10 cellular contexts compared by ENCODE assay signal in the genomic region with DNA sequence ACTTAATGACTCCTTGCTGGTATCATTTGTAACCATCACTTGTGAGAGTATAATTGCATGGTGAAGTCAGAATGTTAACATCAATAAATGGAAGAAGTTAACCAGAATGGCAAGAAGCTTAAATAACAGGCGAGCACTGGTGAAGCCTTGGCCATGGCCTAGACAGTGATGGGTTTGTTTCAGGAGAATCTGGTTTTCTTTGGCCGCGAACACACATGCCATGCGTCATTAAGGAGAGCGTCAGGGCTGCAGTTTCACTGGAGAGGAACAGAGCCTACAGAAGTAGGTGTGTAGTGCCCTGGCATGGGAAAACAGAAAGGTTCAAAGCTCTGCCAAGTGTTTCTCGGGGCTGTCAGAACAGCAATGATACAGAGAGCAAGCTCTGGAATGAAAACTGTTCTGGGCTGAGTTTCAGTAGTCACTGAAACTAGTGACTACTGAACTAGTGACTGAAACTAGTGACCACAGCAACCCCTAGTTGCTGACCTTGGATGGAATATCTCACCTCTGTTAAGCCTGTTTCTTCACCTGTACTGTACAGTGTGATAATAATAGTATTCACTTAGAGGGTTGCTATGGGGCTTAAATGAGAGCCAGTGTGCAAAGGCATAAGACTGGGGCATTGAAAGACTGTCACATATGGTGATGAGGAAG.
DNase-seq lines count a peak whose midpoint lies in the region; ATAC-seq and TF ChIP-seq lines count a peak whose summit lies in the region.
"Had no signal": no experiment of that assay in that cellular context is flagged by ENCODE, and none has a peak within 500 bp of the region (broad histone marks: within the 10 kb centered on the region; RNA-seq: fewer than 3 reads in every experiment).

No MANE protein-coding gene starts in this region.

- H3K27me3 Mint-ChIP-seq in dendritic cell treated with granulocyte-macrophage colony-stimulating factor and Interleukin-4, amounts not matched to agents 40 ng/mL and 50 ng/mL, for 4 days = no peaks in the 10 kb centered on the region
- H3K27me3 Mint-ChIP-seq in CD8-positive, alpha-beta memory T cell = no peaks in the 10 kb centered on the region

- POLR2A ChIA-PET in CD8-positive, alpha-beta memory T cell (lab: Charles Lee) = no interaction called here

- DNase-seq in GM12865 (ENCODE audit: low read depth) (peak; percentile 86), NCI-H2227 treated with DMSO at 0.1 percent for 48 hours (lab: John Stamatoyannopoulos, UW) (no peak), NCI-H2081 (lab: John Stamatoyannopoulos, UW) (no peak), NCI-H2171 treated with DMSO at 0.1 percent for 48 hours (lab: John Stamatoyannopoulos, UW) (no peak)
- no peak for DNase-seq in CD8-positive, alpha-beta memory T cell
- DNase-seq: left lung, NCI-H446 had no signal

- no peaks in the 10 kb centered on the region for H3K9me3 Mint-ChIP-seq in dendritic cell treated with granulocyte-macrophage colony-stimulating factor and Interleukin-4, amounts not matched to agents 40 ng/mL and 50 ng/mL, for 4 days
- H3K9me3 Mint-ChIP-seq in CD8-positive, alpha-beta memory T cell = no peaks in the 10 kb centered on the region

- ATAC-seq in GM19455 (IDR thresholded peaks at IDR 0.05; ENCODE audit: unreplicated experiment) (peak; percentile 97), HG03060 (IDR thresholded peaks at IDR 0.05; ENCODE audit: low read depth, unreplicated experiment) (peak; percentile 77)
- ATAC-seq: left lung had no signal

- H3K4me1 ChIP-seq in CD8-positive, alpha-beta memory T cell (ENCODE audit: insufficient read depth, low read length) = no peaks in the 10 kb centered on the region

- H3K4me3 ChIP-seq in GM12865 (ENCODE audit: low read depth, low read length) = no peak overlapping the region
- H3K4me3 ChIP-seq in CD8-positive, alpha-beta memory T cell (ENCODE audit: low read length) = no peak overlapping the region
- H3K4me3 ChIP-seq: left lung had no signal

- no peak for TF ChIP-seq CTCF in GM12865 (IDR thresholded peaks at IDR 0.05; ENCODE audit: insufficient read depth, low read depth, low read length, missing control alignments)

- intact Hi-C loops in dendritic cell treated with granulocyte-macrophage colony-stimulating factor and Interleukin-4, amounts not matched to agents 40 ng/mL and 50 ng/mL, for 4 days (cut with micrococcal nuclease) = no loop called here

- peaks cover 9% of the 10 kb centered on the region for H3K36me3 ChIP-seq in CD8-positive, alpha-beta memory T cell (ENCODE audit: insufficient read depth, low read length)

- no peaks in the 10 kb centered on the region for H3K9me3 ChIP-seq in CD8-positive, alpha-beta memory T cell (ENCODE audit: low read length)
- H3K9me3 ChIP-seq: left lung had no signal

- H3K27ac Mint-ChIP-seq in dendritic cell treated with granulocyte-macrophage colony-stimulating factor and Interleukin-4, amounts not matched to agents 40 ng/mL and 50 ng/mL, for 4 days = peak overlapping the region; percentile 11
- peak overlapping the region in 1 of 8 donors; percentile 11 for H3K27ac Mint-ChIP-seq in CD8-positive, alpha-beta memory T cell

- H3K27ac ChIP-seq in CD8-positive, alpha-beta memory T cell (ENCODE audit: low read depth, low read length) = no peak overlapping the region
- H3K27ac ChIP-seq: left lung had no signal

- no peak overlapping the region for H3K4me3 Mint-ChIP-seq in dendritic cell treated with granulocyte-macrophage colony-stimulating factor and Interleukin-4, amounts not matched to agents 40 ng/mL and 50 ng/mL, for 4 days
- no peak overlapping the region for H3K4me3 Mint-ChIP-seq in CD8-positive, alpha-beta memory T cell

- CTCF ChIA-PET in CD8-positive, alpha-beta memory T cell (lab: Charles Lee) = no interaction called here

- H3K4me1 Mint-ChIP-seq in dendritic cell treated with granulocyte-macrophage colony-stimulating factor and Interleukin-4, amounts not matched to agents 40 ng/mL and 50 ng/mL, for 4 days (ENCODE audit: low read depth) = peaks cover 14% of the 10 kb centered on the region
- no peaks in the 10 kb centered on the region for H3K4me1 Mint-ChIP-seq in CD8-positive, alpha-beta memory T cell

- H3K36me3 Mint-ChIP-seq in dendritic cell treated with granulocyte-macrophage colony-stimulating factor and Interleukin-4, amounts not matched to agents 40 ng/mL and 50 ng/mL, for 4 days (ENCODE audit: low read depth) = no peaks in the 10 kb centered on the region
- H3K36me3 Mint-ChIP-seq in CD8-positive, alpha-beta memory T cell = peaks cover 25 to 76% (median 26%) of the 10 kb centered on the region in 3 donors

- H3K27me3 ChIP-seq in CD8-positive, alpha-beta memory T cell (ENCODE audit: insufficient read depth, low read length, poor library complexity, severe bottlenecking) = no peaks in the 10 kb centered on the region
- H3K27me3 ChIP-seq: left lung had no signal
